ENCODE assay signal across 29 cellular contexts in genomic region chr1:3490046-3490745, GRCh38. TPM values are rescaled to one million over a fixed set of nuclear protein-coding genes. Genes with fewer than 3 reads are reported as not detected.
"Had no signal": no experiment of that assay in that cellular context is flagged by ENCODE, and none has a peak within 500 bp of the region (broad histone marks: within the 10 kb centered on the region; RNA-seq: fewer than 3 reads in every experiment).

No MANE protein-coding gene starts in this region.

- H3K4me3 ChIP-seq: neural progenitor cell, pancreas, psoas muscle, skin epidermis, smooth muscle cell, stomach, thoracic aorta, thyroid gland, tibial nerve, upper lobe of left lung, vagina had no signal

- H3K27me3 Mint-ChIP-seq: naive B cell; progenitor cell of endocrine pancreas; stimulated activated naive CD8-positive, alpha-beta T cell treated with anti-CD3 and anti-CD28 coated beads, Interleukin-15, Interleukin-2, amounts not matched to agents 100 ng/mL and 50 ng/mL, for 24 hours had no signal

- H3K27ac Mint-ChIP-seq: natural killer cell; nephron; neural progenitor cell; progenitor cell of endocrine pancreas; stimulated activated effector memory CD8-positive, alpha-beta T cell treated with anti-CD3 and anti-CD28 coated beads, Interleukin-12 subunit alpha, Interleukin-12 subunit beta, amount 100 ng/mL, for 72 hours; stimulated activated naive B cell treated with anti-CD40 and anti-IgM and Interleukin-4, amounts not matched to agents 10 μg/mL and 1 μg/mL and 100 μg/mL, for 72 hours; stimulated activated naive CD8-positive, alpha-beta T cell treated with anti-CD3 and anti-CD28 coated beads, Interleukin-15, Interleukin-2, amounts not matched to agents 100 ng/mL and 50 ng/mL, for 24 hours had no signal

- H3K9me3 ChIP-seq: neutrophil, pancreas, psoas muscle, thyroid gland, upper lobe of left lung, vagina had no signal

- H3K4me2 ChIP-seq: smooth muscle cell had no signal

- H3K9me3 Mint-ChIP-seq: natural killer cell had no signal

- H3K27me3 ChIP-seq: neural progenitor cell, neutrophil, pancreas, spleen, stomach, thyroid gland, tibial nerve, upper lobe of left lung, vagina had no signal

- H3K4me1 Mint-ChIP-seq: nephron had no signal

- DNase-seq: naive B cell; natural killer cell; pancreas; posterior cingulate gyrus; psoas muscle; right cardiac atrium; spleen; stimulated activated CD4-positive, alpha-beta T cell treated with anti-CD3 and anti-CD28 coated beads, Interleukin-12 subunit alpha, Interleukin-12 subunit beta, amount 100 ng/mL, for 4 hours; stimulated activated CD4-positive, alpha-beta T cell treated with anti-CD3 and anti-CD28 coated beads, Interleukin-1b, Interleukin-23, amount 100 ng/mL, for 48 hours; stimulated activated CD4-positive, alpha-beta T cell treated with anti-CD3 and anti-CD28 coated beads, Interleukin-4, amount 100 ng/mL, for 1 hour; stimulated activated naive B cell treated with anti-CD40 and anti-IgM and Interleukin-4, amounts not matched to agents 10 μg/mL and 1 μg/mL and 100 μg/mL, for 72 hours; stimulated activated naive CD4-positive, alpha-beta T cell treated with Interleukin-2 at 50 U/mL for 16 hours; stomach; thyroid gland; trophoblast cell had no signal

- H3K27ac ChIP-seq: neural progenitor cell, neutrophil, pancreas, psoas muscle, skin epidermis, spleen, stomach, thoracic aorta, thyroid gland, tibial nerve, upper lobe of left lung, vagina had no signal

- H3K36me3 Mint-ChIP-seq: natural killer cell had no signal

- FAIRE-seq: pancreas, urothelium cell line had no signal

- H3K4me3 Mint-ChIP-seq: natural killer cell; nephron; neural progenitor cell; stimulated activated effector memory CD8-positive, alpha-beta T cell treated with anti-CD3 and anti-CD28 coated beads, Interleukin-12 subunit alpha, Interleukin-12 subunit beta, amount 100 ng/mL, for 72 hours; stimulated activated naive B cell treated with anti-CD40 and anti-IgM and Interleukin-4, amounts not matched to agents 10 μg/mL and 1 μg/mL and 100 μg/mL, for 72 hours; stimulated activated naive CD8-positive, alpha-beta T cell treated with anti-CD3 and anti-CD28 coated beads, Interleukin-15, Interleukin-2, amounts not matched to agents 100 ng/mL and 50 ng/mL, for 24 hours had no signal

- H3K36me3 ChIP-seq: neural progenitor cell, pancreas, thyroid gland had no signal

- H3K9ac ChIP-seq: neural progenitor cell had no signal

- H2AFZ ChIP-seq: neural progenitor cell had no signal

- H3K4me1 ChIP-seq: neural progenitor cell, pancreas, psoas muscle, thyroid gland had no signal

RNA-seq across cellular contexts. Expression of gene ARHGEF16, which starts 35.7 kb away (rescaled TPM):
- total RNA-seq: myocyte, natural killer cell had no signal
